Comparison of ENCODE assay signal across 10 cellular contexts in the genomic region with DNA sequence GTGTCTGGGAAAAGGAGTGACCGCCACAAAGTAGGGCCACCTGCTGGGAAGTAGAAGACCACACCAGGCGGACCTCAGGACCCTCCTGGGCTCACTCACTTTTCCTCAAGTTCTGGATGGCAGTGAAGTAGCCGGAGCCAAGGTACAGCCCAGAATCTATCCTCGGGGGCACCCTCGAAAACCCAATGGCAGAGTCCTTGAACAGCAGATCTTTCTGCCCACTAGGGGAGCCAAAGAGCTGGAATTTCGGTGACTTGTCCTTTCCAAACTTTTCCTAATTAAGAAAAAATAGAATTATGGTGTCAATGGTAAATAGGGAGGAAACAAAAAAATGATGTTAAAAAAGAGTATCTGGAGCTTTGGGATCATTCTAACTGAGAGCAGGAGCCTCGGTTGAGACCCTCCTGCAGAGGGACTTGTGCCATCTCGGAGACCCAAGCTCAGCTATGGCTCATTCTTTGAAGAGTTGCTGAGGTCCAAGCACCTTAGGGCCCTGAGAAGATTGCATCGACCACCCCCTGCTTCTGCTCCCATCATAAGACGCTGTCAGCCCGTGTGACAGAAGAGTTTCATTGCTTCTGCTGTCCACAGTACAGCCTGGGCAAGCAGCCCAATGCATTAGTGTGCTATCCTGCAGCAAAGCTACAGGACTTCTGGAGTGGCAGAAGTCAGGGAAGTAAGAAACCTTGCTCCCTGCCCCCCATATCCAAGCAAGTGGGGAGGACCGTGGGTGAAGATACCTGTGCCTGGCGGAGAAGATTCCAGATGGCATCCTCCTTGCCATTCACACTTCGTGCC. TPM values are rescaled to one million over a fixed set of nuclear protein-coding genes. Genes with fewer than 3 reads are reported as not detected.
DNase-seq lines count a peak whose midpoint lies in the region; ATAC-seq and TF ChIP-seq lines count a peak whose summit lies in the region.
"Had no signal": no experiment of that assay in that cellular context is flagged by ENCODE, and none has a peak within 500 bp of the region (broad histone marks: within the 10 kb centered on the region; RNA-seq: fewer than 3 reads in every experiment).

No MANE protein-coding gene starts in this region.

- H3K79me2 ChIP-seq in Karpas-422 (ENCODE audit: low read length) = no peaks in the 10 kb centered on the region
- no peaks in the 10 kb centered on the region for H3K79me2 ChIP-seq in neural progenitor cell (ENCODE audit: low read depth)

- H4K20me1 ChIP-seq in Karpas-422 (ENCODE audit: insufficient read depth, low read depth, low read length) (peaks cover 2% of the 10 kb centered on the region; the same call in 1 of the 2 replicates), neural progenitor cell (ENCODE audit: low read depth) (no peaks in the 10 kb centered on the region)

- H3K9me3 ChIP-seq in Karpas-422 (ENCODE audit: low read length) = no peaks in the 10 kb centered on the region
- no peaks in the 10 kb centered on the region for H3K9me3 ChIP-seq in neural progenitor cell (ENCODE audit: low read depth)

- no peak overlapping the region for H3K9ac ChIP-seq in Karpas-422 (ENCODE audit: low read length)
- H3K9ac ChIP-seq in neural progenitor cell = no peak overlapping the region

- H3K27ac ChIP-seq in Karpas-422 (ENCODE audit: low read length) = no peak overlapping the region
- no peak overlapping the region for H3K27ac ChIP-seq in neural progenitor cell
- H3K27ac ChIP-seq: epithelial cell of prostate had no signal

- ATAC-seq in omental fat pad (ENCODE audit: low FRiP score) = no peak

- H3K9me3 Mint-ChIP-seq in neural progenitor cell = no peaks in the 10 kb centered on the region
- H3K9me3 Mint-ChIP-seq in activated CD4-positive, alpha-beta memory T cell treated with anti-CD3 and anti-CD28 coated beads, Interleukin-2, amount 10 ng/mL, durations not matched to agents 7 days and 5 days = no peaks in the 10 kb centered on the region
- H3K9me3 Mint-ChIP-seq: activated CD4-positive, alpha-beta T cell treated with anti-CD3 and anti-CD28 coated beads, Interleukin-2, amount 10 ng/mL, durations not matched to agents 7 days and 5 days had no signal

- no peak overlapping the region for H3K4me3 Mint-ChIP-seq in neural progenitor cell
- H3K4me3 Mint-ChIP-seq in activated CD4-positive, alpha-beta memory T cell treated with anti-CD3 and anti-CD28 coated beads, Interleukin-2, amount 10 ng/mL, durations not matched to agents 7 days and 5 days = no peak overlapping the region
- H3K4me3 Mint-ChIP-seq: activated CD4-positive, alpha-beta T cell treated with anti-CD3 and anti-CD28 coated beads, Interleukin-2, amount 10 ng/mL, durations not matched to agents 7 days and 5 days had no signal

- H3K27me3 ChIP-seq in Karpas-422 (ENCODE audit: low read length) = no peaks in the 10 kb centered on the region
- no peaks in the 10 kb centered on the region for H3K27me3 ChIP-seq in neural progenitor cell

- H3K4me3 ChIP-seq in Karpas-422 (ENCODE audit: low read length) (no peak overlapping the region), choroid plexus epithelial cell (ENCODE audit: low read depth, low read length) (no peak overlapping the region), neural progenitor cell (no peak overlapping the region)

- DNase-seq in EH (ENCODE audit: low read depth) = peak; percentile 20
- DNase-seq in Karpas-422 = peak; percentile 52
- DNase-seq in choroid plexus epithelial cell (ENCODE audit: low read depth) = peak; percentile 22
- peak; percentile 25 for DNase-seq in neural progenitor cell (ENCODE audit: low spot score)
- no peak for DNase-seq in activated CD4-positive, alpha-beta memory T cell treated with anti-CD3 and anti-CD28 coated beads, Interleukin-2, amount 10 ng/mL, durations not matched to agents 7 days and 5 days
- DNase-seq in mucosa of gallbladder (ENCODE audit: low spot score) = no peak
- no peak for DNase-seq in NCI-H1092 (lab: John Stamatoyannopoulos, UW)
- DNase-seq in omental fat pad (ENCODE audit: low spot score) = no peak
- DNase-seq: activated CD4-positive, alpha-beta T cell treated with anti-CD3 and anti-CD28 coated beads, Interleukin-2, amount 10 ng/mL, durations not matched to agents 7 days and 5 days had no signal

- H3K27ac Mint-ChIP-seq in neural progenitor cell = no peak overlapping the region
- no peak overlapping the region for H3K27ac Mint-ChIP-seq in activated CD4-positive, alpha-beta memory T cell treated with anti-CD3 and anti-CD28 coated beads, Interleukin-2, amount 10 ng/mL, durations not matched to agents 7 days and 5 days
- H3K27ac Mint-ChIP-seq: activated CD4-positive, alpha-beta T cell treated with anti-CD3 and anti-CD28 coated beads, Interleukin-2, amount 10 ng/mL, durations not matched to agents 7 days and 5 days had no signal

- no peaks in the 10 kb centered on the region for H3F3A ChIP-seq in neural progenitor cell (ENCODE audit: low read depth)

- H3K4me1 Mint-ChIP-seq in neural progenitor cell = peaks cover 7% of the 10 kb centered on the region
- peaks cover 4% of the 10 kb centered on the region for H3K4me1 Mint-ChIP-seq in activated CD4-positive, alpha-beta memory T cell treated with anti-CD3 and anti-CD28 coated beads, Interleukin-2, amount 10 ng/mL, durations not matched to agents 7 days and 5 days

- no peaks in the 10 kb centered on the region for H3K36me3 Mint-ChIP-seq in neural progenitor cell
- H3K36me3 Mint-ChIP-seq in activated CD4-positive, alpha-beta memory T cell treated with anti-CD3 and anti-CD28 coated beads, Interleukin-2, amount 10 ng/mL, durations not matched to agents 7 days and 5 days (ENCODE audit: low read depth) = no peaks in the 10 kb centered on the region

- POLR2A ChIA-PET in activated CD4-positive, alpha-beta memory T cell treated with anti-CD3 and anti-CD28 coated beads, Interleukin-2, amount 10 ng/mL, durations not matched to agents 7 days and 5 days (lab: Charles Lee) = no interaction called here

- CTCF ChIA-PET in activated CD4-positive, alpha-beta memory T cell treated with anti-CD3 and anti-CD28 coated beads, Interleukin-2, amount 10 ng/mL, durations not matched to agents 7 days and 5 days (lab: Charles Lee) = interaction anchor here (0.6 to 1.2 kb wide), 4 partner anchors 20 to 351 kb away, joined by 3 to 4 read pairs (median 3); no protein-coding TSS in a partner anchor

- no peaks in the 10 kb centered on the region for H3K4me1 ChIP-seq in Karpas-422 (ENCODE audit: low read length)
- no peaks in the 10 kb centered on the region for H3K4me1 ChIP-seq in neural progenitor cell

- H3K9me2 ChIP-seq in Karpas-422 (replicated peaks; ENCODE audit: insufficient read depth, low read length) = no peaks in the 10 kb centered on the region

- no peak overlapping the region for H3K4me2 ChIP-seq in Karpas-422 (ENCODE audit: low read depth, low read length, poor library complexity, severe bottlenecking)
- H3K4me2 ChIP-seq in neural progenitor cell = no peak overlapping the region

- H3K36me3 ChIP-seq in Karpas-422 (ENCODE audit: insufficient read depth, low read length) (no peaks in the 10 kb centered on the region), neural progenitor cell (no peaks in the 10 kb centered on the region)

- peak; percentile 73 for TF ChIP-seq CTCF in choroid plexus epithelial cell (conservative IDR thresholded peaks at IDR 0.05; ENCODE audit: low read depth, low read length)
- peak; percentile 67 for TF ChIP-seq CTCF in neural progenitor cell (IDR thresholded peaks at IDR 0.05)
- TF ChIP-seq CTCF in omental fat pad (IDR thresholded peaks at IDR 0.05) = no peak

- H2AFZ ChIP-seq in Karpas-422 (ENCODE audit: low read length) (no peak overlapping the region), neural progenitor cell (replicated peaks) (no peak overlapping the region)

- peaks cover 12% of the 10 kb centered on the region for H3K27me3 Mint-ChIP-seq in neural progenitor cell (ENCODE audit: insufficient read depth, low read depth)
- peaks cover 34% of the 10 kb centered on the region for H3K27me3 Mint-ChIP-seq in activated CD4-positive, alpha-beta memory T cell treated with anti-CD3 and anti-CD28 coated beads, Interleukin-2, amount 10 ng/mL, durations not matched to agents 7 days and 5 days

RNA-seq across cellular contexts. Expression of a gene that starts 14.8 kb away (rescaled TPM):
- total RNA-seq in Karpas-422 (2014; rRNA removed; shearing (Covaris generic); ENCODE audit: low replicate concordance) = not detected in 2 replicates
- total RNA-seq in neural progenitor cell (ENCODE audit: low replicate concordance) = not detected in 2 replicates
- not detected for total RNA-seq in activated CD4-positive, alpha-beta memory T cell treated with anti-CD3 and anti-CD28 coated beads, Interleukin-2, amount 10 ng/mL, durations not matched to agents 7 days and 5 days
- total RNA-seq in mucosa of gallbladder = 0.83 TPM
- total RNA-seq in omental fat pad = 1 to 10 TPM; 3.0 to 9.6 (median 6.9) TPM
- total RNA-seq: activated CD4-positive, alpha-beta T cell treated with anti-CD3 and anti-CD28 coated beads, Interleukin-2, amount 10 ng/mL, durations not matched to agents 7 days and 5 days had no signal

RNA-seq across cellular contexts. Expression of a gene that starts 42.9 kb away (rescaled TPM):
- 0.14 TPM in 1 of 2 replicates, not detected in the other for total RNA-seq in Karpas-422 (2014; rRNA removed; shearing (Covaris generic); ENCODE audit: low replicate concordance)
- total RNA-seq in neural progenitor cell (ENCODE audit: low replicate concordance) (not detected in 2 replicates), mucosa of gallbladder (9.1 TPM), omental fat pad (10 to 100 TPM in 3 of 4 donors, 1 to 10 TPM in 1; 6.8 to 17.8 (median 12.8) TPM)
- 1 to 10 TPM; 5.4 to 6.2 TPM for total RNA-seq in activated CD4-positive, alpha-beta memory T cell treated with anti-CD3 and anti-CD28 coated beads, Interleukin-2, amount 10 ng/mL, durations not matched to agents 7 days and 5 days

RNA-seq across cellular contexts. Expression of a gene that starts 47.8 kb away (rescaled TPM):
- not detected in 2 replicates for total RNA-seq in Karpas-422 (2014; rRNA removed; shearing (Covaris generic); ENCODE audit: low replicate concordance)
- not detected in 2 replicates for total RNA-seq in neural progenitor cell (ENCODE audit: low replicate concordance)
- total RNA-seq in activated CD4-positive, alpha-beta memory T cell treated with anti-CD3 and anti-CD28 coated beads, Interleukin-2, amount 10 ng/mL, durations not matched to agents 7 days and 5 days = not detected
- not detected for total RNA-seq in mucosa of gallbladder
- not detected for total RNA-seq in omental fat pad
- total RNA-seq: activated CD4-positive, alpha-beta T cell treated with anti-CD3 and anti-CD28 coated beads, Interleukin-2, amount 10 ng/mL, durations not matched to agents 7 days and 5 days had no signal

Comparison
In these comparisons a context has a peak if more than half of its experiments do, and no peak if none do; other contexts are left out.
1. DNase-seq: peak in EH (single experiment), Karpas-422 (single experiment), choroid plexus epithelial cell (single experiment) and neural progenitor cell (single experiment); none in activated CD4-positive, alpha-beta memory T cell treated with anti-CD3 and anti-CD28 coated beads, Interleukin-2, amount 10 ng/mL, durations not matched to agents 7 days and 5 days (single experiment), mucosa of gallbladder (single experiment), NCI-H1092 (single experiment) and omental fat pad (single experiment).
2. CTCF ChIP-seq: peak in choroid plexus epithelial cell (single experiment) and neural progenitor cell (single experiment); none in omental fat pad (0 of 3).